Comparison of ENCODE assay signal across 8 cellular contexts in the genomic region with DNA sequence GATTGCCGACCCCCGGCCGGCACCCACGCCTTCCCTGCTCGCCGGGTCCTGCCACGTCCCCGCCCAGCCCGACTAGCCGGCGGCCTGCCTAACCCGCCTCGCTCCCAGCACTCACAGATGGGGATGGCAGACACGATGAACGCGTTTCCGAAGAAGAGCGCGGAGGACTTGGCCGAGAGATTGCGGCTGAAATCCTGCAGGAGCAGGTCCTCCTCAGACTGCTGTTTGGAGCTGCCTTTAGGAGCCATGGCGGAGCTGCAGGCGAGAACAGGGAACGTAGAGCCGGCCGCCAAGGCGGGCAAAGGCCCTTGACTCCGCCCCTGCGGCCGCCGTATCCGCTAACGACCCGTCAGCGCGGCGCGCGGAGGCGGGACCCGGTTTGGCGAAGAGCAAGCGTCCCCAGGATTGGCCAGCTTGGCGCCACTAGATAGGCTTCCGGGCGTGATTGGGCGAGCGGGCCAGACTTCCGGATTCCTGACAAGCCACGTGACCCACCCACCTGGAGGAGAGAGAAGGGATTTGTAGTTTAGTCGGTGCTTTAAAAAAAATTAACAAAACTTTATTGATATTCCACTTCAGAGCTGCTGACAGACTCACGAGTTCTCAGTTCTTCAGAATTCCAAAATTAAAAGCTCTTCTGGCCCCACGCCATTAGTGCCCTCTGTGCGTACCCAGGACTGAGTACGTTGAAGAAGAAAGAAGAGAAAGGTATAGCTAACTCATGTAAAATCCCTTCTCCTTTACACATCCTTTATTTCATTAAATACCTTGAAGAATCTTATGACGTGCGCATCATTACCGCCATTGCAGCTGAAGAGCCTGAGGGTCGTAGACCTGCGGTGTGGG. TPM values are rescaled to one million over a fixed set of nuclear protein-coding genes. Genes with fewer than 3 reads are reported as not detected.
DNase-seq lines count a peak whose midpoint lies in the region; ATAC-seq, FAIRE-seq and TF ChIP-seq lines count a peak whose summit lies in the region.

A gene (minus strand): TSS at position 276 of the 846 bp plus-strand sequence. CDS start 28 bp downstream, at position 248.

- peak; percentile 13; the same call in 1 of the 2 replicates for TF ChIP-seq CTCF in BE2C (IDR thresholded peaks at IDR 0.05; ENCODE audit: low read depth, low read length)

- H3K27me3 ChIP-seq in BE2C = no peaks in the 10 kb centered on the region

- FAIRE-seq in colon (lab: Jason Lieb, UNC) = peak; percentile 86

- peaks cover 25% of the 10 kb centered on the region for H3K36me3 ChIP-seq in BE2C

- peaks cover 25% of the 10 kb centered on the region for H3K4me1 ChIP-seq in BE2C

- H3K9me3 ChIP-seq in BE2C = no peaks in the 10 kb centered on the region

- ATAC-seq in HG03460 (IDR thresholded peaks at IDR 0.05; ENCODE audit: unreplicated experiment) = peak; percentile 99

- DNase-seq in BE2C = peak; percentile 99
- peak; percentile 74 for DNase-seq in GM19240 (ENCODE audit: insufficient read length, low spot score)
- DNase-seq in NCI-H526 (lab: John Stamatoyannopoulos, UW) = peak; percentile 98 to 99
- peak; percentile 99 for DNase-seq in activated CD4-positive, alpha-beta T cell treated with anti-CD3 and anti-CD28 coated beads for 48 hours
- peak; percentile 92 for DNase-seq in kidney glomerular epithelial cell (lab: John Stamatoyannopoulos, UW)
- DNase-seq in stimulated activated CD4-positive, alpha-beta T cell treated with anti-CD3 and anti-CD28 coated beads, Interleukin-1b, Interleukin-23, amount 100 ng/mL, for 1 hour (ENCODE audit: low read depth in 2 of 2) = peak; percentile 92 to 96

- H3K4me3 ChIP-seq in BE2C (ENCODE audit: low read depth, low read length) = peak within 1 kb of the TSS; percentile 92

RNA-seq across cellular contexts. Expression of the gene that starts here (rescaled TPM):
- polyA plus RNA-seq in BE2C (2012; ENCODE audit: insufficient read depth, insufficient read length, low read depth) = 98.5 TPM

Comparison
In these comparisons a context has a peak if more than half of its experiments do, and no peak if none do; other contexts are left out.
1. Peak in every context shown above with its lines: DNase-seq, ATAC-seq and H3K4me3 ChIP-seq.